ENCODE assay signal across 8 cellular contexts in the genomic region with DNA sequence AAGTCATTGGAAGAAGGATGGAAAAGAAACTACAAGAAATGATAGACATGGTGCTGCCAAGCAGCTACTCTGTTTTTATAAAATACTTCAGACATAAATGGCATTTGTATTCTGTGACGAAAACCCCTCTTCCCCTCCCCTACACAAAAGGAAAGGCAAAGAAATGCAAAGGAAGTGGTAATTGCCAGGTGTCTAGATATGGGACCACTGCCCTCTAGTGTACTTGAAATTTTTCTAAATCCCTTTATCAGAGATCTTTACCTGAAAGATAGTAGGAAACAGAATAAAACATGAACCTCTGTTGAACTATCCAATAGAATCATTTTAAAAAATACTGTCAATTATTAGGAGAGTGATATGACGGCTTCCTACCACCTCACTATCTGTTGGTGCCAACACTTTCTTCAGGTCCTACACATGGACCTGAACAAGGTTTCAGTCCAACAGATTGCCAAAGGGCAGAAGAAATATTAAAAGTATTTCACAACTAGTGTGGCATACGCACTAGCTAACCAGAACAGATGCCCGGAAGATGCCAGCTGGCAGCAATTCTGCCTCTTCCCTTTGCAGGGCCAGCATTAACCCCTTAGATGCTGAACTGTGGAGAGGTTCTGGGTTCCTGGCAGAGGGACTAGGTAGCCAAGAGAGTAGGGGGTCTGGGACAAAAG.
DNase-seq lines count a peak whose midpoint lies in the region; ATAC-seq, FAIRE-seq and TF ChIP-seq lines count a peak whose summit lies in the region.

No MANE protein-coding gene starts in this region.

- H3K36me3 Mint-ChIP-seq in central memory CD8-positive, alpha-beta T cell (ENCODE audit: insufficient read depth): no peaks in the 10 kb centered on the region

- H3K27ac Mint-ChIP-seq in central memory CD8-positive, alpha-beta T cell (ENCODE audit: low read depth): no peak overlapping the region

- H3K4me2 ChIP-seq in A549: no peak overlapping the region

- H3K27me3 ChIP-seq in lung (ENCODE audit: control insufficient read depth, insufficient read depth): no peaks in the 10 kb centered on the region

- POLR2A ChIA-PET in A549 (lab: Yijun Ruan, JAX): no interaction called here

- no peaks in the 10 kb centered on the region for H3K9me3 ChIP-seq in A549
- H3K9me3 ChIP-seq in lung (ENCODE audit: control insufficient read depth in 2 of 2, insufficient read depth in 1 of 2, low read length in 1 of 2): no peaks in the 10 kb centered on the region

- TF ChIP-seq EP300 in A549 (IDR thresholded peaks at IDR 0.05): no peak

- ATAC-seq in A549 (peak; percentile 39 to 66; a peak in 4 of 6 replicates), HG02870 (IDR thresholded peaks at IDR 0.05; ENCODE audit: unreplicated experiment) (peak; percentile 61), lung (ENCODE audit: insufficient read depth, low FRiP score) (peak; percentile 35), HG03460 (IDR thresholded peaks at IDR 0.05; ENCODE audit: unreplicated experiment) (no peak)
- ATAC-seq in central memory CD8-positive, alpha-beta T cell (replicated peaks; ENCODE audit: extremely low read depth, poor library complexity, severe bottlenecking): peak; percentile 72

- H3K4me1 ChIP-seq in A549 (no peaks in the 10 kb centered on the region), lung (ENCODE audit: control insufficient read depth in 2 of 2, insufficient read depth in 2 of 2, low read length in 2 of 2) (peaks cover 0 to 4% of the 10 kb centered on the region in 2 donors)

- H3K9me3 Mint-ChIP-seq in central memory CD8-positive, alpha-beta T cell: no peaks in the 10 kb centered on the region

- no peak for TF ChIP-seq POLR2A in A549 (IDR thresholded peaks at IDR 0.05; ENCODE audit: low read length)

- no peak overlapping the region for H3K4me3 ChIP-seq in A549
- H3K4me3 ChIP-seq in lung: no peak overlapping the region

- H3K27ac ChIP-seq in A549 (no peak overlapping the region), lung (ENCODE audit: low read depth in 1 of 2, low read length in 1 of 2) (no peak overlapping the region)

- no peak overlapping the region for H3K4me3 Mint-ChIP-seq in central memory CD8-positive, alpha-beta T cell

- peak; percentile 46 to 64; a peak in 4 of 5 replicates for TF ChIP-seq RAD21 in A549 (conservative IDR thresholded peaks at IDR 0.05 in 1 of 2, IDR thresholded peaks at IDR 0.05 in 1 of 2)

- no peaks in the 10 kb centered on the region for H3K27me3 Mint-ChIP-seq in central memory CD8-positive, alpha-beta T cell

- TF ChIP-seq CTCF in A549 (IDR thresholded peaks at IDR 0.05) (peak; percentile 41), GM12872 (IDR thresholded peaks at IDR 0.05; ENCODE audit: insufficient read depth, low read depth, low read length) (peak; percentile 55; the same call in 2 of the 3 replicates), lung (IDR thresholded peaks at IDR 0.05; ENCODE audit: control extremely low read depth, extremely low read depth) (peak; percentile 11)

- peaks cover 9% of the 10 kb centered on the region for H3K4me1 Mint-ChIP-seq in central memory CD8-positive, alpha-beta T cell

- WGBS in A549 (ENCODE audit: missing lambda C conversion rate): 30% methylated on average over 4 of the region's 4 CpGs
- WGBS in lung, 2 donors: 4 to 6% methylated on average over 4 of the region's 4 CpGs

- peak; percentile 14 to 20 for DNase-seq in A549 (ENCODE audit: low read depth in 1 of 2, low spot score in 1 of 2)
- peak; percentile 48 for DNase-seq in NCI-H82 treated with DMSO at 0.1 percent for 48 hours (lab: John Stamatoyannopoulos, UW; ENCODE audit: unreplicated experiment)
- no peak for DNase-seq in central memory CD8-positive, alpha-beta T cell (ENCODE audit: low spot score in 2 of 2)
- no peak for DNase-seq in lung (ENCODE audit: low spot score)
- no peak for DNase-seq in stimulated activated CD4-positive, alpha-beta T cell treated with anti-CD3 and anti-CD28 coated beads, Interleukin-2, amount 100 ng/mL, for 48 hours

- CTCF ChIA-PET in A549 (lab: Yijun Ruan, JAX): interaction anchor here (0.7 to 2.6 kb wide), 7 partner anchors 9 to 1290 kb away, joined by 3 to 18 read pairs (median 3); no protein-coding TSS in a partner anchor

- no peaks in the 10 kb centered on the region for H3K36me3 ChIP-seq in lung (ENCODE audit: control insufficient read depth in 2 of 2, insufficient read depth in 2 of 2, low read length in 2 of 2)

- FAIRE-seq in A549 (lab: Jason Lieb, UNC): no peak

TF ChIP-seq in A549, 52 proteins besides CTCF, POLR2A, EP300 and RAD21:
- TF ChIP-seq SMC3 (IDR thresholded peaks at IDR 0.05): peak; percentile 29; the same call in 1 of the 3 replicates
- TF ChIP-seq, protein P1, sequence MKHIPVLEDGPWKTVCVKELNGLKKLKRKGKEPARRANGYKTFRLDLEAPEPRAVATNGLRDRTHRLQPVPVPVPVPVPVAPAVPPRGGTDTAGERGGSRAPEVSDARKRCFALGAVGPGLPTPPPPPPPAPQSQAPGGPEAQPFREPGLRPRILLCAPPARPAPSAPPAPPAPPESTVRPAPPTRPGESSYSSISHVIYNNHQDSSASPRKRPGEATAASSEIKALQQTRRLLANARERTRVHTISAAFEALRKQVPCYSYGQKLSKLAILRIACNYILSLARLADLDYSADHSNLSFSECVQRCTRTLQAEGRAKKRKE (CRISPR knock-in tag; IDR thresholded peaks at IDR 0.05; ENCODE audit: low read depth): no peak

Comparison
In these comparisons a context has a peak if more than half of its experiments do, and no peak if none do; other contexts are left out.
1. DNase-seq: peak in A549 (2 of 2) and NCI-H82 treated with DMSO at 0.1 percent for 48 hours (single experiment); none in central memory CD8-positive, alpha-beta T cell (0 of 2), lung (single experiment) and stimulated activated CD4-positive, alpha-beta T cell treated with anti-CD3 and anti-CD28 coated beads, Interleukin-2, amount 100 ng/mL, for 48 hours (0 of 2).
2. Peak in every context shown above with its lines, with median percentiles within 50 percentile points of each other: CTCF ChIP-seq.